In the genomic region with DNA sequence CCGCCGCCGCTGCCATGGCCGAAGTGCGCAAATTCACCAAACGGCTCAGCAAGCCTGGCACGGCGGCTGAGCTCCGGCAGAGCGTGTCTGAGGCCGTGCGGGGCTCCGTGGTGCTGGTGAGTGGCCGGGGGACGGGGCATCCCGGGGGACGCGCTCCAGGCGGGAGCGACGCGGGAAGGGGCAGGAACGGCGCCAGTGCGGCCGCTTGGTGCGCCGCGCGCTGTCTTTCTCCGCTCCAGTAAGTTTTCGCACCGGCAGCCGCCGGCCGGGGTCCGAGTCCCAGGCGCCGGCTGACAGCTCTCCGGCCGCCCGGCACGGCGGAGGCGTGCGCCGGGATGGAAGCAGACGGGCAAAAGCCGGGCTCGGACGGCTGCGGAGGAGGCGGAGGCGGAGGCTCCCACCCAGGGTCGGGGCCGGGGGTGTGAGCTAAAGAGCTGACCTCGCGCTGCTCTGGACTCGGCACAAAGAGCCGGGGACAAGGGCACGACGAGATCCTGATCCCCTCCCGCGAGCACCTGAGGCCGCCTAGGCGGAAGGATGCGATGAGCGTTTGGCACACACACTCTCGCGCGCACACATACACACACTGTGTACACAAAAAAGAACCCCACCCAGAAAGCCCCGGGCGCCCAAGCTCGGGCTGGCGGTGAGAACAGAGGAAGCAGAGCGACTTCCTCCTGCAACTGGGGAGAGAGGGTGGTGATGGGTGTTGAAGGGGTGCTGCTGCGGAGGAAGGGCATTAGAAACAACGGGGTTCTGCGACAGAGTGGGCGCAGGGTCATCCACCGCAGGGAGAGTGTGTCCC, we compare ENCODE assay signal across 8 cellular contexts. TPM values are rescaled to one million over a fixed set of nuclear protein-coding genes. Genes with fewer than 3 reads are reported as not detected.
DNase-seq lines count a peak whose midpoint lies in the region; ATAC-seq and TF ChIP-seq lines count a peak whose summit lies in the region.

No MANE protein-coding gene starts in this region.

- no peak for TF ChIP-seq CTCF in GM13976 (IDR thresholded peaks at IDR 0.05; ENCODE audit: borderline replicate concordance, control extremely low read depth, extremely low read depth, insufficient read depth, missing control alignments)

- in situ Hi-C loops in GM13976 (cut with MboI; ENCODE audit: low sequenced_read_pairs, unreplicated experiment) = no loop called here

- H3K9ac ChIP-seq in duodenal mucosa (ENCODE audit: low read depth in 1 of 2, low read length in 2 of 2) = peak overlapping the region; percentile 35 to 38

- DNase-seq in GM13976 (ENCODE audit: low spot score) (peak; percentile 58), NCI-H146 (lab: John Stamatoyannopoulos, UW) (peak; percentile 69), mucosa of gallbladder (ENCODE audit: low spot score) (peak; percentile 31), superior temporal gyrus (ENCODE audit: extremely low spot score) (no peak)
- peak; percentile 85 for DNase-seq in activated CD4-positive, alpha-beta T cell treated with anti-CD3 and anti-CD28 coated beads for 36 hours
- peak; percentile 76 for DNase-seq in stimulated activated CD8-positive, alpha-beta memory T cell treated with anti-CD3 and anti-CD28 coated beads, Interleukin-4, amount 100 ng/mL, for 48 hours

- H3K27me3 ChIP-seq in duodenal mucosa (ENCODE audit: control insufficient read depth in 1 of 2, insufficient read depth in 2 of 2, low read length in 2 of 2) = no peaks in the 10 kb centered on the region

- POLR2A ChIA-PET in activated CD4-positive, alpha-beta T cell treated with anti-CD3 and anti-CD28 coated beads for 36 hours (lab: Charles Lee) = interaction anchor here (0.7 to 3.3 kb wide), 3 partner anchors 33 to 74 kb away, joined by 3 to 14 read pairs (median 3); no protein-coding TSS in a partner anchor

- intact Hi-C loops in activated CD4-positive, alpha-beta T cell treated with anti-CD3 and anti-CD28 coated beads for 36 hours (cut with DNase I, micrococcal nuclease) = loop anchor here (1.0 to 5.0 kb wide), 5 partner anchors 33 to 150 kb away; a partner anchor contains a TSS

- H3K27ac Mint-ChIP-seq in activated CD4-positive, alpha-beta T cell treated with anti-CD3 and anti-CD28 coated beads for 36 hours = peak overlapping the region; percentile 98

- H3K4me1 ChIP-seq in duodenal mucosa (ENCODE audit: control insufficient read depth in 1 of 2, insufficient read depth in 2 of 2, low read length in 2 of 2) = no peaks in the 10 kb centered on the region

- peaks cover 11% of the 10 kb centered on the region for H3K36me3 Mint-ChIP-seq in activated CD4-positive, alpha-beta T cell treated with anti-CD3 and anti-CD28 coated beads for 36 hours (ENCODE audit: low read depth)

- peak overlapping the region; percentile 32 for H3K27ac ChIP-seq in duodenal mucosa (ENCODE audit: low read depth, low read length)

- CTCF ChIA-PET in activated CD4-positive, alpha-beta T cell treated with anti-CD3 and anti-CD28 coated beads for 36 hours (lab: Charles Lee) = interaction anchor here (0.7 to 1.4 kb wide), 3 partner anchors 10 to 106 kb away, joined by 3 to 5 read pairs (median 4); no protein-coding TSS in a partner anchor

- H3K36me3 ChIP-seq in duodenal mucosa (ENCODE audit: control insufficient read depth in 1 of 2, insufficient read depth in 2 of 2, low read length in 2 of 2) = no peaks in the 10 kb centered on the region

- peak overlapping the region; percentile 99 for H3K4me3 Mint-ChIP-seq in activated CD4-positive, alpha-beta T cell treated with anti-CD3 and anti-CD28 coated beads for 36 hours

- H3K4me3 ChIP-seq in duodenal mucosa (ENCODE audit: low read depth in 1 of 2, low read length in 2 of 2) = peak overlapping the region; percentile 59 to 60

- no peaks in the 10 kb centered on the region for H3K9me3 ChIP-seq in duodenal mucosa (ENCODE audit: control insufficient read depth in 1 of 2, low read length in 2 of 2)

- H3K4me1 Mint-ChIP-seq in activated CD4-positive, alpha-beta T cell treated with anti-CD3 and anti-CD28 coated beads for 36 hours = peaks cover 23% of the 10 kb centered on the region

- no peaks in the 10 kb centered on the region for H3K27me3 Mint-ChIP-seq in activated CD4-positive, alpha-beta T cell treated with anti-CD3 and anti-CD28 coated beads for 36 hours

- no peaks in the 10 kb centered on the region for H3K9me3 Mint-ChIP-seq in activated CD4-positive, alpha-beta T cell treated with anti-CD3 and anti-CD28 coated beads for 36 hours (ENCODE audit: low read depth)

- ATAC-seq in HG02571 (IDR thresholded peaks at IDR 0.05; ENCODE audit: unreplicated experiment) = peak; percentile 52
- ATAC-seq in activated CD4-positive, alpha-beta T cell treated with anti-CD3 and anti-CD28 coated beads for 36 hours = peak; percentile 69

RNA-seq across cellular contexts. Expression of a gene that starts 0.5 kb away (rescaled TPM):
- total RNA-seq in activated CD4-positive, alpha-beta T cell treated with anti-CD3 and anti-CD28 coated beads for 36 hours = 10 to 100 TPM; 37.2 to 47.3 TPM
- 16.3 TPM for total RNA-seq in mucosa of gallbladder
